In the genomic region with DNA sequence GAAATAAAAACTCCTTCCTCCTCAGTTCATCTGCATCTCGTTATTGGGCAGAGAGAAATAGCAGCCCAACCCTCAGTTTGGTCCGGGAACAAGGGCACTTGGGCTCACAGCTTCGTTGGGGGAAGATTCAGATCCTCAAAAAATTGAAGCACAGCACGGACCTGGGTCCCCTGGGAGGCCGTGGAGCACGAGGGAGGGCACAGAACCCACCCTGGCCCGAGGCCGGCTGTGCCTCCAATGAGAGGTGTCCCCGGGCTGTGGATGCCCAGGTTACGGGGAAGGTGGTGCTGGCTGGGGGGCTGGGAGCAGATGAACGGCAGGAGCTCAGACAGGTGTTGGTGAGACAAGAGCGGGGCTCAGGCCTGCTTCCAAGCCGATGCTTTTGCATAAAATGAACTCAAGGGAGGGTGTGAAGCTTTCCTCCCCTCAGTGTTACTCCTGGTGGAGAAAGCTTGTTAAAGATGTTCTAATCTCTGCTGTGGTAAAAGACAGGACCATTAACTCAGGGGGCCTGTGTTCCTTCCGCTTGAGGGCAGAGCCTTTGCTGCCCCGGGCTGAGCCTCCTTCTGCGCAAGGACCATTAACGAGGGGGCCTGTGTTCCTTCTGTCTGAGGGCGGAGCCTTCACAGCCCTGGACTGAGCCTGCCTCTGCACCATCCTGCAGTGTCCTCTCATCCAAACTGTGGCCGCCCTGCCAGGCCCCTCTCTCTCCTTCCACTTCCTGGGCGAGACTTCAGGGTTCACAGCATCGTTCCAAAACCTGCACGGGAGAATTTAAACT, we compare ENCODE assay signal across 23 cellular contexts.
DNase-seq lines count a peak whose midpoint lies in the region; ATAC-seq and TF ChIP-seq lines count a peak whose summit lies in the region.
"Had no signal": no experiment of that assay in that cellular context is flagged by ENCODE, and none has a peak within 500 bp of the region (broad histone marks: within the 10 kb centered on the region; RNA-seq: fewer than 3 reads in every experiment).

No MANE protein-coding gene starts in this region.

- ATAC-seq in WTC11 (peak; percentile 66), GM19328 (IDR thresholded peaks at IDR 0.05; ENCODE audit: unreplicated experiment) (no peak), HG03571 (IDR thresholded peaks at IDR 0.05; ENCODE audit: unreplicated experiment) (no peak)
- peak; percentile 55 for ATAC-seq in stimulated activated memory B cell treated with anti-CD40 and anti-IgM and Interleukin-4, amounts not matched to agents 10 μg/mL and 1 μg/mL and 100 μg/mL, for 72 hours
- ATAC-seq: activated T-cell treated with anti-CD3 and anti-CD28 coated beads, Interleukin-2, amount 50 U/mL, for 72 hours; pancreas had no signal

- H3K36me3 ChIP-seq in hepatocyte (replicated peaks; ENCODE audit: insufficient read depth, low read depth) = no peaks in the 10 kb centered on the region
- H3K36me3 ChIP-seq: pancreas, sigmoid colon had no signal

- H3K27ac ChIP-seq in hepatocyte = no peak overlapping the region
- H3K27ac ChIP-seq: epithelial cell of prostate, pancreas, sigmoid colon, testis had no signal

- no peaks in the 10 kb centered on the region for H3K79me2 ChIP-seq in hepatocyte

- peaks cover 19% of the 10 kb centered on the region for H3K36me3 Mint-ChIP-seq in WTC11
- H3K36me3 Mint-ChIP-seq in stimulated activated memory B cell treated with anti-CD40 and anti-IgM and Interleukin-4, amounts not matched to agents 10 μg/mL and 1 μg/mL and 100 μg/mL, for 72 hours = peaks cover 3% of the 10 kb centered on the region

- CTCF ChIA-PET in WTC11 (lab: Charles Lee) = interaction anchor here (0.6 to 2.2 kb wide), 5 partner anchors 9 to 74 kb away, joined by 3 to 20 read pairs (median 6); no protein-coding TSS in a partner anchor

- no peak overlapping the region for H3K27ac Mint-ChIP-seq in WTC11
- no peak overlapping the region for H3K27ac Mint-ChIP-seq in stimulated activated memory B cell treated with anti-CD40 and anti-IgM and Interleukin-4, amounts not matched to agents 10 μg/mL and 1 μg/mL and 100 μg/mL, for 72 hours
- H3K27ac Mint-ChIP-seq: activated T-cell treated with anti-CD3 and anti-CD28 coated beads, Interleukin-2, amount 50 U/mL, for 72 hours; CD4-positive, alpha-beta T cell had no signal

- TF ChIP-seq CTCF in WTC11 (IDR thresholded peaks at IDR 0.05) = no peak
- no peak for TF ChIP-seq CTCF in hepatocyte (IDR thresholded peaks at IDR 0.05; ENCODE audit: poor library complexity)

- H3K9me2 ChIP-seq in hepatocyte (replicated peaks; ENCODE audit: insufficient read depth) = no peaks in the 10 kb centered on the region

- 68% methylated on average over 21 of the region's 22 CpGs for WGBS in hepatocyte (ENCODE audit: low lambda C conversion rate, missing lambda C conversion rate)

- DNase-seq in NCI-H748 (lab: John Stamatoyannopoulos, UW; ENCODE audit: unreplicated experiment) (peak; percentile 65), NCI-H748 treated with DMSO at 0.1 percent for 48 hours (lab: John Stamatoyannopoulos, UW) (no peak), NCI-H2107 (lab: John Stamatoyannopoulos, UW) (peak; percentile 44), WTC11 (ENCODE audit: low spot score) (no peak), hepatocyte (ENCODE audit: low spot score) (no peak)
- DNase-seq: activated CD4-positive, alpha-beta T cell treated with anti-CD3 and anti-CD28 coated beads for 1 hour; activated naive CD4-positive, alpha-beta T cell treated with anti-CD3 and anti-CD28 coated beads, Interleukin-2, amount 50 U/mL, for 16 hours; activated T-cell treated with anti-CD3 and anti-CD28 coated beads, Interleukin-2, amount 50 U/mL, for 72 hours; anterior cingulate cortex; caudate nucleus; CD4-positive, alpha-beta T cell; DMS79 treated with DMSO at 0.1 percent for 48 hours; GOT3; hypothalamus; KBM-7; pancreas; sigmoid colon; T1000; testis had no signal

- no peak overlapping the region for H3K4me3 Mint-ChIP-seq in WTC11
- H3K4me3 Mint-ChIP-seq in stimulated activated memory B cell treated with anti-CD40 and anti-IgM and Interleukin-4, amounts not matched to agents 10 μg/mL and 1 μg/mL and 100 μg/mL, for 72 hours = no peak overlapping the region
- H3K4me3 Mint-ChIP-seq: activated T-cell treated with anti-CD3 and anti-CD28 coated beads, Interleukin-2, amount 50 U/mL, for 72 hours; CD4-positive, alpha-beta T cell had no signal

- peaks cover 21% of the 10 kb centered on the region for H3K9me3 Mint-ChIP-seq in WTC11
- no peaks in the 10 kb centered on the region for H3K9me3 Mint-ChIP-seq in stimulated activated memory B cell treated with anti-CD40 and anti-IgM and Interleukin-4, amounts not matched to agents 10 μg/mL and 1 μg/mL and 100 μg/mL, for 72 hours

- no peak overlapping the region for H3K4me3 ChIP-seq in hepatocyte
- H3K4me3 ChIP-seq: pancreas, sigmoid colon, testis had no signal

- H3K27me3 Mint-ChIP-seq in WTC11 (ENCODE audit: low read depth) = peaks cover 5% of the 10 kb centered on the region; the same call in 1 of the 2 replicates
- no peaks in the 10 kb centered on the region for H3K27me3 Mint-ChIP-seq in stimulated activated memory B cell treated with anti-CD40 and anti-IgM and Interleukin-4, amounts not matched to agents 10 μg/mL and 1 μg/mL and 100 μg/mL, for 72 hours

- no peak overlapping the region for H3K4me2 ChIP-seq in hepatocyte

- POLR2A ChIA-PET in WTC11 (lab: Charles Lee) = no interaction called here

- peaks cover 30% of the 10 kb centered on the region for H3K4me1 Mint-ChIP-seq in WTC11
- peaks cover under 1% of the 10 kb centered on the region for H3K4me1 Mint-ChIP-seq in stimulated activated memory B cell treated with anti-CD40 and anti-IgM and Interleukin-4, amounts not matched to agents 10 μg/mL and 1 μg/mL and 100 μg/mL, for 72 hours

- peaks cover 9% of the 10 kb centered on the region for H3K9me3 ChIP-seq in hepatocyte (ENCODE audit: low read depth)
- H3K9me3 ChIP-seq: pancreas, testis had no signal

- no peaks in the 10 kb centered on the region for H3K27me3 ChIP-seq in hepatocyte
- H3K27me3 ChIP-seq: testis had no signal

- no peaks in the 10 kb centered on the region for H4K20me1 ChIP-seq in hepatocyte (ENCODE audit: insufficient read depth, poor library complexity, severe bottlenecking)

- no peaks in the 10 kb centered on the region for H3K4me1 ChIP-seq in hepatocyte (ENCODE audit: insufficient read depth)
- H3K4me1 ChIP-seq: sigmoid colon, testis had no signal

- H2AFZ ChIP-seq in hepatocyte = no peak overlapping the region

TF ChIP-seq in WTC11, 78 proteins besides CTCF, POLR2A, EP300 and RAD21 (continues in another document):
- TF ChIP-seq, protein P1, sequence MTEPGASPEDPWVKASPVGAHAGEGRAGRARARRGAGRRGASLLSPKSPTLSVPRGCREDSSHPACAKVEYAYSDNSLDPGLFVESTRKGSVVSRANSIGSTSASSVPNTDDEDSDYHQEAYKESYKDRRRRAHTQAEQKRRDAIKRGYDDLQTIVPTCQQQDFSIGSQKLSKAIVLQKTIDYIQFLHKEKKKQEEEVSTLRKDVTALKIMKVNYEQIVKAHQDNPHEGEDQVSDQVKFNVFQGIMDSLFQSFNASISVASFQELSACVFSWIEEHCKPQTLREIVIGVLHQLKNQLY (CRISPR knock-in tag; IDR thresholded peaks at IDR 0.05) = no peak
- no peak for TF ChIP-seq ESRRA (CRISPR knock-in tag; IDR thresholded peaks at IDR 0.05; ENCODE audit: borderline replicate concordance)
- TF ChIP-seq ZNF121 (CRISPR knock-in tag; IDR thresholded peaks at IDR 0.05) = no peak
- TF ChIP-seq, protein P2, sequence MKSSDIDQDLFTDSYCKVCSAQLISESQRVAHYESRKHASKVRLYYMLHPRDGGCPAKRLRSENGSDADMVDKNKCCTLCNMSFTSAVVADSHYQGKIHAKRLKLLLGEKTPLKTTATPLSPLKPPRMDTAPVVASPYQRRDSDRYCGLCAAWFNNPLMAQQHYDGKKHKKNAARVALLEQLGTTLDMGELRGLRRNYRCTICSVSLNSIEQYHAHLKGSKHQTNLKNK (CRISPR knock-in tag; IDR thresholded peaks at IDR 0.05) = no peak
- TF ChIP-seq PRRX2 (CRISPR knock-in tag; IDR thresholded peaks at IDR 0.05) = no peak
- TF ChIP-seq, protein P3, sequence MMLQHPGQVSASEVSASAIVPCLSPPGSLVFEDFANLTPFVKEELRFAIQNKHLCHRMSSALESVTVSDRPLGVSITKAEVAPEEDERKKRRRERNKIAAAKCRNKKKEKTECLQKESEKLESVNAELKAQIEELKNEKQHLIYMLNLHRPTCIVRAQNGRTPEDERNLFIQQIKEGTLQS (CRISPR knock-in tag; conservative IDR thresholded peaks at IDR 0.05) = no peak
- TF ChIP-seq ZNF671 (CRISPR knock-in tag; IDR thresholded peaks at IDR 0.05) = no peak
- no peak for TF ChIP-seq MYBL2 (CRISPR knock-in tag; IDR thresholded peaks at IDR 0.05)
- TF ChIP-seq, protein P4, sequence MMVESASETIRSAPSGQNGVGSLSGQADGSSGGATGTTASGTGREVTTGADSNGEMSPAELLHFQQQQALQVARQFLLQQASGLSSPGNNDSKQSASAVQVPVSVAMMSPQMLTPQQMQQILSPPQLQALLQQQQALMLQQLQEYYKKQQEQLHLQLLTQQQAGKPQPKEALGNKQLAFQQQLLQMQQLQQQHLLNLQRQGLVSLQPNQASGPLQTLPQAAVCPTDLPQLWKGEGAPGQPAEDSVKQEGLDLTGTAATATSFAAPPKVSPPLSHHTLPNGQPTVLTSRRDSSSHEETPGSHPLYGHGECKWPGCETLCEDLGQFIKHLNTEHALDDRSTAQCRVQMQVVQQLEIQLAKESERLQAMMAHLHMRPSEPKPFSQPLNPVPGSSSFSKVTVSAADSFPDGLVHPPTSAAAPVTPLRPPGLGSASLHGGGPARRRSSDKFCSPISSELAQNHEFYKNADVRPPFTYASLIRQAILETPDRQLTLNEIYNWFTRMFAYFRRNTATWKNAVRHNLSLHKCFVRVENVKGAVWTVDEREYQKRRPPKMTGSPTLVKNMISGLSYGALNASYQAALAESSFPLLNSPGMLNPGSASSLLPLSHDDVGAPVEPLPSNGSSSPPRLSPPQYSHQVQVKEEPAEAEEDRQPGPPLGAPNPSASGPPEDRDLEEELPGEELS (CRISPR knock-in tag; IDR thresholded peaks at IDR 0.05) = no peak
- TF ChIP-seq HMGA2 (CRISPR knock-in tag; IDR thresholded peaks at IDR 0.05) = no peak
- TF ChIP-seq NR2C2 (CRISPR knock-in tag; IDR thresholded peaks at IDR 0.05) = no peak
- no peak for TF ChIP-seq TP53 (CRISPR knock-in tag; IDR thresholded peaks at IDR 0.05)
- TF ChIP-seq GTF2I (CRISPR knock-in tag; conservative IDR thresholded peaks at IDR 0.05) = no peak

Comparison
In these comparisons a context has a peak if more than half of its experiments do, and no peak if none do; other contexts are left out.
1. DNase-seq: peak in NCI-H748 (single experiment) and NCI-H2107 (single experiment); none in NCI-H748 treated with DMSO at 0.1 percent for 48 hours (single experiment), WTC11 (single experiment) and hepatocyte (single experiment).
2. ATAC-seq: peak in WTC11 (single experiment) and stimulated activated memory B cell treated with anti-CD40 and anti-IgM and Interleukin-4, amounts not matched to agents 10 μg/mL and 1 μg/mL and 100 μg/mL, for 72 hours (single experiment); none in GM19328 (single experiment) and HG03571 (single experiment).